Comparison of ENCODE assay signal across 9 cellular contexts in the genomic region with DNA sequence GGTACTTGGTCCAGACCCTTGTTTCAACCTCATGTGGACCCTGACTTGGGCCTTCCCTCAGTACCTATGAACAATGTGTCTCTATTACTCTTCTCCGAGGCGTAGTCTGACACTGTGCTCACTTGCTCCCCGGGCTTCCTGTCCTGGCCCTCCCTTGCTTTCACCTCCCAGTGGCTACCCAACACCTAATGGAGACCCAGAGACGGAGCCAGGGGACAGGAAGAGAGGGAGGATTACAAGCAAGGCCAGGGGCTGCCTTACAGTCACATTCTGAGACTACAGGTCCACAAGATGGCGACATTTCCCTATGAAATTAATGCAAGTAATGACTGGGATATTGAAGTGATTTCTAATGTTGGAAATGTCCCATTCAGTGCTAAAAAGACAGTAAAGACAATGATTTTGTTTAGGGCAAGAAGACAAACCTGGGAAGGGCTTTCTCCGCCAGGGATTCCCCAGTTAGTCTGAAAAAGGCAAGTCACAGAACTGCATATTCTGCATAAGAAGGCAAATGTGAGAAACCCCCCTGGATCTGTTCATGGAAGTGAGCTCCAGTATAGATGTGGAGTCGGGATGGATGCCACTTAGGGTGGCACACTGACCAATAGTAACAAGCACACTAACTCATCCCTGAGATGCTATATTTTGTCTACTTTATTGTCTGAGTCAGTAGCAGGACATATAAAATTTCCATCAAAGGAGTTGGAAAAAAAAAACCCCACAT. TPM values are rescaled to one million over a fixed set of nuclear protein-coding genes. Genes with fewer than 3 reads are reported as not detected.
DNase-seq lines count a peak whose midpoint lies in the region; ATAC-seq and TF ChIP-seq lines count a peak whose summit lies in the region.
"Had no signal": no experiment of that assay in that cellular context is flagged by ENCODE, and none has a peak within 500 bp of the region (broad histone marks: within the 10 kb centered on the region; RNA-seq: fewer than 3 reads in every experiment).

No MANE protein-coding gene starts in this region.

- no peaks in the 10 kb centered on the region for H3K27me3 Mint-ChIP-seq in activated T-cell treated with anti-CD3 and anti-CD28 coated beads, Interleukin-2, amount 50 U/mL, for 24 hours

- H3K9me3 ChIP-seq in Karpas-422 (ENCODE audit: low read length), result no peaks in the 10 kb centered on the region
- H3K9me3 ChIP-seq in PC-9 (ENCODE audit: insufficient read depth, low read depth), result peaks cover 8% of the 10 kb centered on the region; the same call in 1 of the 2 replicates
- H3K9me3 ChIP-seq in osteoblast (ENCODE audit: low read depth, low read length), result no peaks in the 10 kb centered on the region

- H2AFZ ChIP-seq in Karpas-422 (ENCODE audit: low read length) (no peak overlapping the region), PC-9 (no peak overlapping the region), osteoblast (ENCODE audit: low read length) (peak overlapping the region; percentile 53)

- H3K4me1 Mint-ChIP-seq in activated T-cell treated with anti-CD3 and anti-CD28 coated beads, Interleukin-2, amount 50 U/mL, for 24 hours (ENCODE audit: low read depth), result no peaks in the 10 kb centered on the region

- no peaks in the 10 kb centered on the region for H3F3A ChIP-seq in PC-9 (ENCODE audit: insufficient read depth, low read depth)

- ATAC-seq in foreskin keratinocyte (peak; percentile 68), HG03521 (IDR thresholded peaks at IDR 0.05; ENCODE audit: unreplicated experiment) (no peak)

- no peaks in the 10 kb centered on the region for H3K9me2 ChIP-seq in Karpas-422 (replicated peaks; ENCODE audit: insufficient read depth, low read length)
- H3K9me2 ChIP-seq in PC-9 (ENCODE audit: insufficient read depth), result no peaks in the 10 kb centered on the region

- H3K27ac ChIP-seq in Karpas-422 (ENCODE audit: low read length) (no peak overlapping the region), PC-9 (no peak overlapping the region), foreskin keratinocyte (no peak overlapping the region), osteoblast (ENCODE audit: low read depth, low read length) (no peak overlapping the region)
- H3K27ac ChIP-seq: BLaER1 treated with 17β-estradiol and CSF1 and Interleukin-3, amounts not matched to agents 10 nM and 100 nM had no signal

- H3K4me1 ChIP-seq in Karpas-422 (ENCODE audit: low read length) (no peaks in the 10 kb centered on the region), PC-9 (replicated peaks; ENCODE audit: insufficient read depth) (no peaks in the 10 kb centered on the region), foreskin keratinocyte (no peaks in the 10 kb centered on the region), osteoblast (ENCODE audit: insufficient read depth, low read length) (no peaks in the 10 kb centered on the region)

- peaks cover 4% of the 10 kb centered on the region for H3K36me3 Mint-ChIP-seq in activated T-cell treated with anti-CD3 and anti-CD28 coated beads, Interleukin-2, amount 50 U/mL, for 24 hours (ENCODE audit: low read depth)

- H3K4me3 ChIP-seq in Karpas-422 (ENCODE audit: low read length) (no peak overlapping the region), PC-9 (no peak overlapping the region), osteoblast (ENCODE audit: insufficient read depth, low read length) (no peak overlapping the region)
- H3K4me3 ChIP-seq: BLaER1 treated with 17β-estradiol and CSF1 and Interleukin-3, amounts not matched to agents 10 nM and 100 nM had no signal

- H3K9ac ChIP-seq in Karpas-422 (ENCODE audit: low read length), result no peak overlapping the region

- TF ChIP-seq CTCF in PC-9 (conservative IDR thresholded peaks at IDR 0.05), result peak; percentile 80
- peak; percentile 74 for TF ChIP-seq CTCF in foreskin keratinocyte (conservative IDR thresholded peaks at IDR 0.05)
- TF ChIP-seq CTCF in osteoblast (IDR thresholded peaks at IDR 0.05; ENCODE audit: extremely low read depth, low read depth, low read length), result peak; percentile 68

- H3K36me3 ChIP-seq in Karpas-422 (ENCODE audit: insufficient read depth, low read length), result no peaks in the 10 kb centered on the region
- H3K36me3 ChIP-seq in PC-9 (ENCODE audit: low read depth), result no peaks in the 10 kb centered on the region
- H3K36me3 ChIP-seq in osteoblast (ENCODE audit: insufficient read depth, low read length), result no peaks in the 10 kb centered on the region
- H3K36me3 ChIP-seq: BLaER1 treated with 17β-estradiol and CSF1 and Interleukin-3, amounts not matched to agents 10 nM and 100 nM had no signal

- POLR2A ChIA-PET in PC-9 (lab: Charles Lee; ENCODE audit: unreplicated experiment), result no interaction called here

- no peak overlapping the region for H3K4me3 Mint-ChIP-seq in activated T-cell treated with anti-CD3 and anti-CD28 coated beads, Interleukin-2, amount 50 U/mL, for 24 hours

- no peaks in the 10 kb centered on the region for H3K27me3 ChIP-seq in Karpas-422 (ENCODE audit: low read length)
- H3K27me3 ChIP-seq in PC-9 (ENCODE audit: insufficient read depth, low read depth), result no peaks in the 10 kb centered on the region
- peaks cover 14% of the 10 kb centered on the region for H3K27me3 ChIP-seq in foreskin keratinocyte
- H3K27me3 ChIP-seq in osteoblast (ENCODE audit: insufficient read depth, low read length), result no peaks in the 10 kb centered on the region
- H3K27me3 ChIP-seq: BLaER1 treated with 17β-estradiol and CSF1 and Interleukin-3, amounts not matched to agents 10 nM and 100 nM had no signal

- H3K79me2 ChIP-seq in Karpas-422 (ENCODE audit: low read length), result no peaks in the 10 kb centered on the region
- H3K79me2 ChIP-seq in PC-9 (ENCODE audit: low read depth), result no peaks in the 10 kb centered on the region
- H3K79me2 ChIP-seq in osteoblast (ENCODE audit: insufficient read depth, low read length), result no peaks in the 10 kb centered on the region

- intact Hi-C loops in PC-9 (cut with micrococcal nuclease; ENCODE audit: unreplicated experiment), result loop anchor here (1.0 to 2.0 kb wide), 5 partner anchors 178 to 864 kb away; no protein-coding TSS in a partner anchor

- DNase-seq in NCI-H510A treated with DMSO at 0.1 percent for 48 hours (lab: John Stamatoyannopoulos, UW), result peak; percentile 6
- no peak for DNase-seq in NCI-H510A (lab: John Stamatoyannopoulos, UW)
- peak; percentile 88 for DNase-seq in Karpas-422
- peak; percentile 33 to 55 for DNase-seq in PC-9
- DNase-seq in activated T-cell treated with anti-CD3 and anti-CD28 coated beads, Interleukin-2, amount 50 U/mL, for 24 hours, result peak; percentile 55
- DNase-seq in foreskin keratinocyte, result peak in 1 of 2 donors; percentile 39
- peak; percentile 68 for DNase-seq in osteoblast (ENCODE audit: insufficient read length, low spot score, missing footprints)

- no peak overlapping the region for H3K27ac Mint-ChIP-seq in activated T-cell treated with anti-CD3 and anti-CD28 coated beads, Interleukin-2, amount 50 U/mL, for 24 hours

- H3K4me2 ChIP-seq in Karpas-422 (ENCODE audit: low read depth, low read length, poor library complexity, severe bottlenecking) (no peak overlapping the region), PC-9 (no peak overlapping the region), osteoblast (ENCODE audit: insufficient read depth, low read length) (no peak overlapping the region)
- H3K4me2 ChIP-seq: BLaER1 treated with 17β-estradiol and CSF1 and Interleukin-3, amounts not matched to agents 10 nM and 100 nM had no signal

- H4K20me1 ChIP-seq in Karpas-422 (ENCODE audit: insufficient read depth, low read depth, low read length) (no peaks in the 10 kb centered on the region), PC-9 (ENCODE audit: insufficient read depth) (no peaks in the 10 kb centered on the region), osteoblast (ENCODE audit: insufficient read depth, low read length) (no peaks in the 10 kb centered on the region)
- H4K20me1 ChIP-seq: BLaER1 treated with 17β-estradiol and CSF1 and Interleukin-3, amounts not matched to agents 10 nM and 100 nM had no signal

- H3K9me3 Mint-ChIP-seq in activated T-cell treated with anti-CD3 and anti-CD28 coated beads, Interleukin-2, amount 50 U/mL, for 24 hours, result peaks cover 7% of the 10 kb centered on the region

- BruUV-seq in PC-9 (replicated peaks; lab: Mats Ljungman, UMichigan), result no TSS peak

- CTCF ChIA-PET in PC-9 (lab: Charles Lee), result no interaction called here

RNA-seq across cellular contexts. Expression of a gene that starts 44.0 kb away (rescaled TPM):
- total RNA-seq in Karpas-422 (2014; rRNA removed; shearing (Covaris generic); ENCODE audit: low replicate concordance), result 10.4 and 18.5 TPM in 2 replicates
- total RNA-seq in PC-9 (2021) (5.4 and 7.2 TPM in 2 replicates), foreskin keratinocyte (9.8 and 10.4 TPM in 2 replicates), osteoblast (8.7 and 10.9 TPM in 2 replicates)
- polyA plus RNA-seq in foreskin keratinocyte, result 2.4 and 2.8 TPM in 2 replicates
